19 cellular contexts compared by ENCODE assay signal in the genomic region with DNA sequence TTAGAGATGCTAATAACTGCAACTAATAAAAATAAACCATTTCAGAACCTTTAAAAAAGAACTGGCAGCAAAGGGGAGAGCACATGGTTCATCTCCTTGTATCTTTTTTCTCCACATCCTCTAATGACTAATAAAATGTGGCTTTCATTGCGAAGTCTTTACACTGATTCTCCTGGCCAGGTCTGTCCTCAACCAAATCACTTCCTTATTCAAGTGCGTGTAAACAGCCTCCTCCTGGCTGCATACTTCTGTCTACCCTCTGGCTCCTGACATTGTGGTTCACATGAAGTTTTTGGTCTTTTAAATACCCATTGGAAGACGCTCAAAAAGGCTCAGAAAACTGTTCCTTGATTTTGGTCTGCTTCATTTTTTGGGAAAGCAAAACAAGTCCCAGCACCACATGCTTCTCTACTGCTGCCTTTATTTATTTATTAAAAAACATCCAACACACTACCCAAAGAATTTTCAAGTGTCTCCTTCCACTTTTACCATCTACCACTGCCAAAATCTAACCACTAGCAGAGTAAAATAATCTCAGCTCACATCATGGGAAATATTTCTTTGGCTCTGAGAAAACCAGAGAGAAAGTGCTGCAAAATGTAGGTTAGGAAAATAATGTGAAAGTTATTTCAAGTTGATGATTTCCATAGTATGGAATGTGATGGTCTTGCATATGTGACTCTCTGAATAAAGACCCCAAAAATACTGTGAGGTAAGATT.
DNase-seq lines count a peak whose midpoint lies in the region; ATAC-seq, FAIRE-seq and TF ChIP-seq lines count a peak whose summit lies in the region.
"Had no signal": no experiment of that assay in that cellular context is flagged by ENCODE, and none has a peak within 500 bp of the region (broad histone marks: within the 10 kb centered on the region; RNA-seq: fewer than 3 reads in every experiment).

No MANE protein-coding gene starts in this region.

- no peaks in the 10 kb centered on the region for H3K27me3 ChIP-seq in astrocyte (ENCODE audit: insufficient read depth, low read length)
- H3K27me3 ChIP-seq in vagina, result no peaks in the 10 kb centered on the region

- DNase-seq in NOMO-1 treated with DMSO at 0.1 percent for 48 hours (lab: John Stamatoyannopoulos, UW; ENCODE audit: unreplicated experiment) (peak; percentile 43), NOMO-1 treated with dmso at 0.1 percent for 144 hours (lab: John Stamatoyannopoulos, UW; ENCODE audit: unreplicated experiment) (no peak), astrocyte (ENCODE audit: low read depth) (peak; percentile 91), globus pallidus (ENCODE audit: low spot score) (peak; percentile 5), vagina (ENCODE audit: extremely low spot score in 2 of 2) (no peak), NCI-H2196 treated with DMSO at 0.1 percent for 48 hours (lab: John Stamatoyannopoulos, UW; ENCODE audit: unreplicated experiment) (no peak), D721Med (ENCODE audit: insufficient read length, low spot score) (no peak)
- DNase-seq: 8988T; activated CD4-positive, alpha-beta T cell treated with anti-CD3 and anti-CD28 coated beads for 1 hour; DMS79; head of caudate nucleus; lower lobe of right lung; MM.1S; NCI-H524 treated with DMSO at 0.1 percent for 48 hours; SIG-M5; stimulated activated CD4-positive, alpha-beta T cell treated with anti-CD3 and anti-CD28 coated beads, Interleukin-4, amount 100 ng/mL, for 24 hours had no signal

- H3K27ac ChIP-seq in astrocyte (ENCODE audit: low read depth, low read length) (peak overlapping the region; percentile 75), vagina (peak overlapping the region; percentile 45)
- H3K27ac ChIP-seq: lower lobe of right lung had no signal

- H4K20me1 ChIP-seq in astrocyte (ENCODE audit: insufficient read depth, low read length), result no peaks in the 10 kb centered on the region

- FAIRE-seq in astrocyte (lab: Jason Lieb, UNC), result peak; percentile 93
- no peak for FAIRE-seq in D721Med (lab: Jason Lieb, UNC)
- FAIRE-seq: colon had no signal

- no peaks in the 10 kb centered on the region for H3K9me3 Mint-ChIP-seq in astrocyte (ENCODE audit: unreplicated experiment)
- H3K9me3 Mint-ChIP-seq: activated T-helper 1 cell treated with anti-CD3 and anti-CD28 coated beads, Interleukin-12 subunit alpha, Interleukin-12 subunit beta, Interleukin-2, Interleukin-4 antibody, amounts not matched to agents 30 ng/mL and 10 ng/mL and 1 ng/mL, durations not matched to agents 14 hours and 24 hours and 36 hours had no signal

- H3K27ac Mint-ChIP-seq in astrocyte (ENCODE audit: unreplicated experiment), result peak overlapping the region; percentile 98
- H3K27ac Mint-ChIP-seq: activated T-helper 1 cell treated with anti-CD3 and anti-CD28 coated beads, Interleukin-12 subunit alpha, Interleukin-12 subunit beta, Interleukin-2, Interleukin-4 antibody, amounts not matched to agents 30 ng/mL and 10 ng/mL and 1 ng/mL, durations not matched to agents 14 hours and 24 hours and 36 hours had no signal

- no peak overlapping the region for H2AFZ ChIP-seq in astrocyte (ENCODE audit: low read depth, low read length)

- no peaks in the 10 kb centered on the region for H3K36me3 ChIP-seq in astrocyte (ENCODE audit: insufficient read depth, low read length)
- H3K36me3 ChIP-seq in vagina, result no peaks in the 10 kb centered on the region
- H3K36me3 ChIP-seq: lower lobe of right lung had no signal

- H3K4me2 ChIP-seq in astrocyte (ENCODE audit: low read length), result peak overlapping the region; percentile 52

- peaks cover 4% of the 10 kb centered on the region for H3K79me2 ChIP-seq in astrocyte (ENCODE audit: insufficient read depth, low read length)

- H3K4me3 ChIP-seq in astrocyte (ENCODE audit: insufficient read depth, low read depth, low read length) (no peak overlapping the region), vagina (no peak overlapping the region)
- H3K4me3 ChIP-seq: lower lobe of right lung had no signal

- no peaks in the 10 kb centered on the region for H3K36me3 Mint-ChIP-seq in astrocyte (ENCODE audit: low read depth, unreplicated experiment)

- no peaks in the 10 kb centered on the region for H3K9me3 ChIP-seq in astrocyte (ENCODE audit: insufficient read depth, low read depth, low read length)
- no peaks in the 10 kb centered on the region for H3K9me3 ChIP-seq in vagina
- H3K9me3 ChIP-seq: lower lobe of right lung had no signal

- TF ChIP-seq POLR2A in vagina (IDR thresholded peaks at IDR 0.05), result no peak

- intact Hi-C loops in vagina (cut with DNase I), result no loop called here

- ATAC-seq in HG02759 (IDR thresholded peaks at IDR 0.05; ENCODE audit: unreplicated experiment), result no peak
- ATAC-seq: lower lobe of right lung had no signal

- TF ChIP-seq CTCF in astrocyte (IDR thresholded peaks at IDR 0.05; ENCODE audit: insufficient read depth, low read depth, low read length) (no peak), vagina (IDR thresholded peaks at IDR 0.05) (no peak), D721Med (IDR thresholded peaks at IDR 0.05; ENCODE audit: insufficient read depth, missing control alignments) (no peak)

- peak overlapping the region; percentile 48 for H3K9ac ChIP-seq in astrocyte (ENCODE audit: low read length)

- H3K4me1 ChIP-seq in astrocyte (ENCODE audit: insufficient read depth, low read length) (peaks cover 17% of the 10 kb centered on the region), vagina (peaks cover 19% of the 10 kb centered on the region)
- H3K4me1 ChIP-seq: lower lobe of right lung had no signal

- no peaks in the 10 kb centered on the region for H3K27me3 Mint-ChIP-seq in astrocyte (ENCODE audit: low read depth, unreplicated experiment)

- no peak overlapping the region for H3K4me3 Mint-ChIP-seq in astrocyte (ENCODE audit: unreplicated experiment)
- H3K4me3 Mint-ChIP-seq: activated T-helper 1 cell treated with anti-CD3 and anti-CD28 coated beads, Interleukin-12 subunit alpha, Interleukin-12 subunit beta, Interleukin-2, Interleukin-4 antibody, amounts not matched to agents 30 ng/mL and 10 ng/mL and 1 ng/mL, durations not matched to agents 14 hours and 24 hours and 36 hours had no signal

- peaks cover 46% of the 10 kb centered on the region for H3K4me1 Mint-ChIP-seq in astrocyte (ENCODE audit: low read depth, unreplicated experiment)

Comparison
In these comparisons a context has a peak if more than half of its experiments do, and no peak if none do; other contexts are left out.
1. DNase-seq: peak in NOMO-1 treated with DMSO at 0.1 percent for 48 hours (single experiment), astrocyte (single experiment) and globus pallidus (single experiment); none in NOMO-1 treated with dmso at 0.1 percent for 144 hours (single experiment), vagina (0 of 2), NCI-H2196 treated with DMSO at 0.1 percent for 48 hours (single experiment) and D721Med (single experiment).